Comparison of ENCODE assay signal across 8 cellular contexts in the genomic region with DNA sequence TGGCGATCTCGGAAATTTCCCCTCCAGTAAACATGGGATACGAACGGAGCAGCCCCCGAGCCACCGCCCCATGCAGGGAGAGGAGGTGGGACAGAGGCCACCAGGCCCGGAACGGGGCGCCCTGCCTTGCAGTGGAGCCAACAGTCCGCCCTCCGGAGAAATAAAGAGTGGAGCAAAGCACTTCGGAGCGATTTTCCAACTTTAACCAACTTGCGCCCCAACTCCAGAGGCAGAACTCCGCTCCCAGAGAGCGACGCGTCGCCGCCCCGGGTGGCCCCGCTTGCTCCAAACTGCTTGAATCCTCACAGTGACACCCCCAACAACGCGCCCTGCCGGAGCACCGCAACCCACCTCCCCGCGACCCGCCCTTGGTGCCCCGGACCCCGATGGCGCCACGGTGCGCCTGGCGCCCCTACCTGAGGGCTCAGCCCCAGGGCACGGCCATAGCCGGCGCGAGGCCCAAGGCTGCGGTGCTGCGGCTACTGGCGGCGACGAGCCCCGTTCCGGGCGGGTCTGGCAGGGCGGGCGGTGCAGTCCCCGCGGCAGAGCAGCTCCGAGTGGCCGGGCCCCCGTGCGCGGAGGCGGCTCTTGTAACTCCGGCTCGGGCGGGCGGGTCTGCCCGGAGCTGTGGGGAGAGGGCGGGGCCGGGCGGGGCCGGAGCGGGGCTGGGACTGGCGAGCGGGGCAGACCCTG. TPM values are rescaled to one million over a fixed set of nuclear protein-coding genes. Genes with fewer than 3 reads are reported as not detected.
DNase-seq lines count a peak whose midpoint lies in the region; ATAC-seq and TF ChIP-seq lines count a peak whose summit lies in the region.

A gene with protein sequence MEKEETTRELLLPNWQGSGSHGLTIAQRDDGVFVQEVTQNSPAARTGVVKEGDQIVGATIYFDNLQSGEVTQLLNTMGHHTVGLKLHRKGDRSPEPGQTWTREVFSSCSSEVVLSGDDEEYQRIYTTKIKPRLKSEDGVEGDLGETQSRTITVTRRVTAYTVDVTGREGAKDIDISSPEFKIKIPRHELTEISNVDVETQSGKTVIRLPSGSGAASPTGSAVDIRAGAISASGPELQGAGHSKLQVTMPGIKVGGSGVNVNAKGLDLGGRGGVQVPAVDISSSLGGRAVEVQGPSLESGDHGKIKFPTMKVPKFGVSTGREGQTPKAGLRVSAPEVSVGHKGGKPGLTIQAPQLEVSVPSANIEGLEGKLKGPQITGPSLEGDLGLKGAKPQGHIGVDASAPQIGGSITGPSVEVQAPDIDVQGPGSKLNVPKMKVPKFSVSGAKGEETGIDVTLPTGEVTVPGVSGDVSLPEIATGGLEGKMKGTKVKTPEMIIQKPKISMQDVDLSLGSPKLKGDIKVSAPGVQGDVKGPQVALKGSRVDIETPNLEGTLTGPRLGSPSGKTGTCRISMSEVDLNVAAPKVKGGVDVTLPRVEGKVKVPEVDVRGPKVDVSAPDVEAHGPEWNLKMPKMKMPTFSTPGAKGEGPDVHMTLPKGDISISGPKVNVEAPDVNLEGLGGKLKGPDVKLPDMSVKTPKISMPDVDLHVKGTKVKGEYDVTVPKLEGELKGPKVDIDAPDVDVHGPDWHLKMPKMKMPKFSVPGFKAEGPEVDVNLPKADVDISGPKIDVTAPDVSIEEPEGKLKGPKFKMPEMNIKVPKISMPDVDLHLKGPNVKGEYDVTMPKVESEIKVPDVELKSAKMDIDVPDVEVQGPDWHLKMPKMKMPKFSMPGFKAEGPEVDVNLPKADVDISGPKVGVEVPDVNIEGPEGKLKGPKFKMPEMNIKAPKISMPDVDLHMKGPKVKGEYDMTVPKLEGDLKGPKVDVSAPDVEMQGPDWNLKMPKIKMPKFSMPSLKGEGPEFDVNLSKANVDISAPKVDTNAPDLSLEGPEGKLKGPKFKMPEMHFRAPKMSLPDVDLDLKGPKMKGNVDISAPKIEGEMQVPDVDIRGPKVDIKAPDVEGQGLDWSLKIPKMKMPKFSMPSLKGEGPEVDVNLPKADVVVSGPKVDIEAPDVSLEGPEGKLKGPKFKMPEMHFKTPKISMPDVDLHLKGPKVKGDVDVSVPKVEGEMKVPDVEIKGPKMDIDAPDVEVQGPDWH (N-terminal part only) (minus strand): TSS at position 563 of the 693 bp plus-strand sequence. CDS start 10,708 bp downstream, outside the sequence.

- no peak within 1 kb of the TSS for H2AFZ ChIP-seq in SU-DHL-6 (ENCODE audit: low read depth, low read length, severe bottlenecking)

- WGBS in psoas muscle, 3 donors, result 1% methylated on average over 40 to 69 of the region's 69 CpGs

- intact Hi-C loops in ascending aorta (cut with DNase I), result loop anchor here (1.0 to 5.0 kb wide), 3 partner anchors 10 to 296 kb away; no protein-coding TSS in a partner anchor
- intact Hi-C loops in left ventricle myocardium inferior (cut with micrococcal nuclease), result loop anchor here (10.0 kb wide), 2 partner anchors 122 to 152 kb away; no protein-coding TSS in a partner anchor
- intact Hi-C loops in psoas muscle (cut with DNase I), result no loop called here

- peak; percentile 33 for ATAC-seq in HG02678 (IDR thresholded peaks at IDR 0.05; ENCODE audit: unreplicated experiment)
- ATAC-seq in psoas muscle, result peak; percentile 53 to 64 (median 58)
- ATAC-seq in GM21367 (IDR thresholded peaks at IDR 0.05; ENCODE audit: unreplicated experiment), result no peak
- no peak for ATAC-seq in GM21381 (IDR thresholded peaks at IDR 0.05; ENCODE audit: unreplicated experiment)

- H3K9me2 ChIP-seq in SU-DHL-6 (replicated peaks; ENCODE audit: insufficient read depth, low read length), result no peaks in the 10 kb centered on the region

- peak within 1 kb of the TSS; percentile 75 for H3K27ac ChIP-seq in C4-2B
- no peak within 1 kb of the TSS for H3K27ac ChIP-seq in SU-DHL-6 (ENCODE audit: low read depth, low read length)
- peak within 1 kb of the TSS; percentile 96 to 99 for H3K27ac ChIP-seq in ascending aorta
- peak within 1 kb of the TSS; percentile 100 for H3K27ac ChIP-seq in left ventricle myocardium inferior (replicated peaks)
- H3K27ac ChIP-seq in psoas muscle, result peak within 1 kb of the TSS; percentile 99

- H3K36me3 ChIP-seq in SU-DHL-6 (ENCODE audit: low read length) (no peaks in the 10 kb centered on the region), ascending aorta (peaks cover 0 to 5% of the 10 kb centered on the region in 2 donors), left ventricle myocardium inferior (no peaks in the 10 kb centered on the region), psoas muscle (ENCODE audit: insufficient read depth in 1 of 2, low read depth in 1 of 2) (no peaks in the 10 kb centered on the region)

- H3K9ac ChIP-seq in SU-DHL-6 (ENCODE audit: low read length), result no peak within 1 kb of the TSS

- H3K4me3 ChIP-seq in SU-DHL-6 (ENCODE audit: insufficient read depth, low read length, poor library complexity, severe bottlenecking) (no peak within 1 kb of the TSS), ascending aorta (peak within 1 kb of the TSS; percentile 98), left ventricle myocardium inferior (peak within 1 kb of the TSS; percentile 100), psoas muscle (peak within 1 kb of the TSS; percentile 91)

- H3K9me3 ChIP-seq in SU-DHL-6 (ENCODE audit: insufficient read depth, low read length) (no peaks in the 10 kb centered on the region), ascending aorta (no peaks in the 10 kb centered on the region), left ventricle myocardium inferior (replicated peaks) (no peaks in the 10 kb centered on the region), psoas muscle (no peaks in the 10 kb centered on the region)

- H4K20me1 ChIP-seq in SU-DHL-6 (ENCODE audit: low read depth, low read length), result no peaks in the 10 kb centered on the region

- no peak for TF ChIP-seq CTCF in C4-2B (conservative IDR thresholded peaks at IDR 0.05)
- TF ChIP-seq CTCF in SU-DHL-6 (IDR thresholded peaks at IDR 0.05; ENCODE audit: insufficient read depth, low read length, poor library complexity, severe bottlenecking), result no peak
- TF ChIP-seq CTCF in ascending aorta (IDR thresholded peaks at IDR 0.05), result no peak
- no peak for TF ChIP-seq CTCF in left ventricle myocardium inferior (IDR thresholded peaks at IDR 0.05; ENCODE audit: borderline replicate concordance)
- no peak for TF ChIP-seq CTCF in psoas muscle (IDR thresholded peaks at IDR 0.05)

- H3K27me3 ChIP-seq in SU-DHL-6 (ENCODE audit: low read length) (no peaks in the 10 kb centered on the region), ascending aorta (no peaks in the 10 kb centered on the region), left ventricle myocardium inferior (ENCODE audit: low read depth) (no peaks in the 10 kb centered on the region), psoas muscle (ENCODE audit: insufficient read depth in 3 of 3, low read length in 2 of 3) (no peaks in the 10 kb centered on the region)

- no peaks in the 10 kb centered on the region for H3K79me2 ChIP-seq in SU-DHL-6 (ENCODE audit: insufficient read depth, low read length)

- no peaks in the 10 kb centered on the region for H3F3A ChIP-seq in SU-DHL-6 (ENCODE audit: insufficient read depth)

- peak; percentile 49 to 93 for DNase-seq in ascending aorta (ENCODE audit: low spot score in 2 of 2)
- peak; percentile 91 for DNase-seq in left ventricle myocardium inferior
- DNase-seq in psoas muscle, result peak; percentile 88 to 93

- peak within 1 kb of the TSS; percentile 12 for H3K4me2 ChIP-seq in SU-DHL-6 (ENCODE audit: low read depth, low read length, poor library complexity, severe bottlenecking)

- H3K4me1 ChIP-seq in ascending aorta, result peaks cover 10 to 48% of the 10 kb centered on the region in 2 donors
- peaks cover 98% of the 10 kb centered on the region for H3K4me1 ChIP-seq in left ventricle myocardium inferior
- H3K4me1 ChIP-seq in psoas muscle, result peaks cover 51% of the 10 kb centered on the region

RNA-seq across cellular contexts. Expression of the gene that starts here (rescaled TPM):
- total RNA-seq in ascending aorta (718 TPM), left ventricle myocardium inferior (290 TPM), psoas muscle (100 to 1,000 TPM; 376 to 679 (median 425) TPM)
- 100 to 1,000 TPM in 2 of 3 donors, 10 to 100 TPM in 1; 93.5 to 227 (median 206) TPM for polyA plus RNA-seq in psoas muscle

Comparison
In these comparisons a context has a peak if more than half of its experiments do, and no peak if none do; other contexts are left out.
1. ATAC-seq: peak in HG02678 (single experiment) and psoas muscle (4 of 4); none in GM21367 (single experiment) and GM21381 (single experiment).
2. intact Hi-C loops: an anchor here in ascending aorta (1.0 to 5.0 kb wide) and left ventricle myocardium inferior (10.0 kb wide); none called in psoas muscle.
3. Peak in every context shown above with its lines, with median percentiles within 50 percentile points of each other: DNase-seq.